Comparison of ENCODE assay signal across 1 cellular context in genomic region chr7:139359366-139360209, GRCh38.
TF ChIP-seq lines count a peak whose summit lies in the region.

Gene LUC7L2, plus strand, starts transcription at chr7:139359894. Its CDS starts 368 bp downstream, at chr7:139360262.

TF ChIP-seq in HepG2, 621 proteins besides CTCF, POLR2A, EP300 and RAD21 (continued from another document and continues in another):
- TF ChIP-seq, protein P1, sequence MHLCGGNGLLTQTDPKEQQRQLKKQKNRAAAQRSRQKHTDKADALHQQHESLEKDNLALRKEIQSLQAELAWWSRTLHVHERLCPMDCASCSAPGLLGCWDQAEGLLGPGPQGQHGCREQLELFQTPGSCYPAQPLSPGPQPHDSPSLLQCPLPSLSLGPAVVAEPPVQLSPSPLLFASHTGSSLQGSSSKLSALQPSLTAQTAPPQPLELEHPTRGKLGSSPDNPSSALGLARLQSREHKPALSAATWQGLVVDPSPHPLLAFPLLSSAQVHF (CRISPR knock-in tag; IDR thresholded peaks at IDR 0.05) = peak; percentile 93; the same call in 1 of the 2 replicates
- TF ChIP-seq ZNF264 (CRISPR knock-in tag; IDR thresholded peaks at IDR 0.05) (peak; percentile 83), PITX1 (CRISPR knock-in tag; IDR thresholded peaks at IDR 0.05) (peak; percentile 57), ZNF318 (CRISPR knock-in tag; IDR thresholded peaks at IDR 0.05) (no peak), ZNF747 (CRISPR knock-in tag; IDR thresholded peaks at IDR 0.05; ENCODE audit: borderline replicate concordance) (peak; percentile 38; the same call in 1 of the 2 replicates), ZNF501 (CRISPR knock-in tag; IDR thresholded peaks at IDR 0.05) (peak; percentile 86), ELF3 (CRISPR knock-in tag; IDR thresholded peaks at IDR 0.05) (peak; percentile 43; the same call in 1 of the 2 replicates), BCL6 (CRISPR knock-in tag; IDR thresholded peaks at IDR 0.05) (peak; percentile 53), ZNF644 (CRISPR knock-in tag; IDR thresholded peaks at IDR 0.05; ENCODE audit: low read depth) (no peak), ATF7-NPFF (CRISPR knock-in tag; IDR thresholded peaks at IDR 0.05; ENCODE audit: low read depth) (peak; percentile 73), TOE1 (CRISPR knock-in tag; IDR thresholded peaks at IDR 0.05) (0 out of 2 replicates have a peak, but pooled peaks have one; percentile 20), PBX2 (CRISPR knock-in tag; IDR thresholded peaks at IDR 0.05) (no peak), PBX3 (CRISPR knock-in tag; IDR thresholded peaks at IDR 0.05; ENCODE audit: borderline replicate concordance) (0 out of 2 replicates have a peak, but pooled peaks have one; percentile 38), ZNF766 (CRISPR knock-in tag; IDR thresholded peaks at IDR 0.05; ENCODE audit: borderline replicate concordance) (peak; percentile 86; the same call in 1 of the 2 replicates), ZNF331 (CRISPR knock-in tag; IDR thresholded peaks at IDR 0.05) (peak; percentile 33; the same call in 1 of the 2 replicates), ZNF138 (CRISPR knock-in tag; IDR thresholded peaks at IDR 0.05; ENCODE audit: low read depth) (peak; percentile 66; the same call in 1 of the 2 replicates), LRRFIP1 (CRISPR knock-in tag; conservative IDR thresholded peaks at IDR 0.05) (no peak), ZNF607 (CRISPR knock-in tag; IDR thresholded peaks at IDR 0.05; ENCODE audit: borderline replicate concordance) (peak; percentile 82; the same call in 1 of the 2 replicates)
- TF ChIP-seq, protein P2, sequence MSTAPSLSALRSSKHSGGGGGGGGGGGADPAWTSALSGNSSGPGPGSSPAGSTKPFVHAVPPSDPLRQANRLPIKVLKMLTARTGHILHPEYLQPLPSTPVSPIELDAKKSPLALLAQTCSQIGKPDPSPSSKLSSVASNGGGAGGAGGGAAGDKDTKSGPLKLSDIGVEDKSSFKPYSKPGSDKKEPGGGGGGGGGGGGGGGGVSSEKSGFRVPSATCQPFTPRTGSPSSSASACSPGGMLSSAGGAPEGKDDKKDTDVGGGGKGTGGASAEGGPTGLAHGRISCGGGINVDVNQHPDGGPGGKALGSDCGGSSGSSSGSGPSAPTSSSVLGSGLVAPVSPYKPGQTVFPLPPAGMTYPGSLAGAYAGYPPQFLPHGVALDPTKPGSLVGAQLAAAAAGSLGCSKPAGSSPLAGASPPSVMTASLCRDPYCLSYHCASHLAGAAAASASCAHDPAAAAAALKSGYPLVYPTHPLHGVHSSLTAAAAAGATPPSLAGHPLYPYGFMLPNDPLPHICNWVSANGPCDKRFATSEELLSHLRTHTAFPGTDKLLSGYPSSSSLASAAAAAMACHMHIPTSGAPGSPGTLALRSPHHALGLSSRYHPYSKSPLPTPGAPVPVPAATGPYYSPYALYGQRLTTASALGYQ (CRISPR knock-in tag; IDR thresholded peaks at IDR 0.05) = peak; percentile 62; the same call in 1 of the 2 replicates
- TF ChIP-seq, protein P3, sequence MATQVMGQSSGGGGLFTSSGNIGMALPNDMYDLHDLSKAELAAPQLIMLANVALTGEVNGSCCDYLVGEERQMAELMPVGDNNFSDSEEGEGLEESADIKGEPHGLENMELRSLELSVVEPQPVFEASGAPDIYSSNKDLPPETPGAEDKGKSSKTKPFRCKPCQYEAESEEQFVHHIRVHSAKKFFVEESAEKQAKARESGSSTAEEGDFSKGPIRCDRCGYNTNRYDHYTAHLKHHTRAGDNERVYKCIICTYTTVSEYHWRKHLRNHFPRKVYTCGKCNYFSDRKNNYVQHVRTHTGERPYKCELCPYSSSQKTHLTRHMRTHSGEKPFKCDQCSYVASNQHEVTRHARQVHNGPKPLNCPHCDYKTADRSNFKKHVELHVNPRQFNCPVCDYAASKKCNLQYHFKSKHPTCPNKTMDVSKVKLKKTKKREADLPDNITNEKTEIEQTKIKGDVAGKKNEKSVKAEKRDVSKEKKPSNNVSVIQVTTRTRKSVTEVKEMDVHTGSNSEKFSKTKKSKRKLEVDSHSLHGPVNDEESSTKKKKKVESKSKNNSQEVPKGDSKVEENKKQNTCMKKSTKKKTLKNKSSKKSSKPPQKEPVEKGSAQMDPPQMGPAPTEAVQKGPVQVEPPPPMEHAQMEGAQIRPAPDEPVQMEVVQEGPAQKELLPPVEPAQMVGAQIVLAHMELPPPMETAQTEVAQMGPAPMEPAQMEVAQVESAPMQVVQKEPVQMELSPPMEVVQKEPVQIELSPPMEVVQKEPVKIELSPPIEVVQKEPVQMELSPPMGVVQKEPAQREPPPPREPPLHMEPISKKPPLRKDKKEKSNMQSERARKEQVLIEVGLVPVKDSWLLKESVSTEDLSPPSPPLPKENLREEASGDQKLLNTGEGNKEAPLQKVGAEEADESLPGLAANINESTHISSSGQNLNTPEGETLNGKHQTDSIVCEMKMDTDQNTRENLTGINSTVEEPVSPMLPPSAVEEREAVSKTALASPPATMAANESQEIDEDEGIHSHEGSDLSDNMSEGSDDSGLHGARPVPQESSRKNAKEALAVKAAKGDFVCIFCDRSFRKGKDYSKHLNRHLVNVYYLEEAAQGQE (IDR thresholded peaks at IDR 0.05; ENCODE audit: borderline replicate concordance in 1 of 2, low read depth in 1 of 2, low read length in 2 of 2) = peak in 1 of 2 experiments; percentile 48; a peak in 1 of 4 replicates
- TF ChIP-seq, protein P4, sequence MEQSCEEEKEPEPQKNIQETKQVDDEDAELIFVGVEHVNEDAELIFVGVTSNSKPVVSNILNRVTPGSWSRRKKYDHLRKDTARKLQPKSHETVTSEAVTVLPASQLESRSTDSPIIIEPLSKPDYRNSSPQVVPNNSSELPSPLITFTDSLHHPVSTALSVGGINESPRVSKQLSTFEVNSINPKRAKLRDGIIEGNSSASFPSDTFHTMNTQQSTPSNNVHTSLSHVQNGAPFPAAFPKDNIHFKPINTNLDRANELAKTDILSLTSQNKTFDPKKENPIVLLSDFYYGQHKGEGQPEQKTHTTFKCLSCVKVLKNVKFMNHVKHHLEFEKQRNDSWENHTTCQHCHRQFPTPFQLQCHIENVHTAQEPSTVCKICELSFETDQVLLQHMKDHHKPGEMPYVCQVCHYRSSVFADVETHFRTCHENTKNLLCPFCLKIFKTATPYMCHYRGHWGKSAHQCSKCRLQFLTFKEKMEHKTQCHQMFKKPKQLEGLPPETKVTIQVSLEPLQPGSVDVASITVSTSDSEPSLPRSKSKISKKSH (CRISPR knock-in tag; IDR thresholded peaks at IDR 0.05; ENCODE audit: borderline replicate concordance) = peak; percentile 15; the same call in 1 of the 2 replicates
- TF ChIP-seq, protein P5, sequence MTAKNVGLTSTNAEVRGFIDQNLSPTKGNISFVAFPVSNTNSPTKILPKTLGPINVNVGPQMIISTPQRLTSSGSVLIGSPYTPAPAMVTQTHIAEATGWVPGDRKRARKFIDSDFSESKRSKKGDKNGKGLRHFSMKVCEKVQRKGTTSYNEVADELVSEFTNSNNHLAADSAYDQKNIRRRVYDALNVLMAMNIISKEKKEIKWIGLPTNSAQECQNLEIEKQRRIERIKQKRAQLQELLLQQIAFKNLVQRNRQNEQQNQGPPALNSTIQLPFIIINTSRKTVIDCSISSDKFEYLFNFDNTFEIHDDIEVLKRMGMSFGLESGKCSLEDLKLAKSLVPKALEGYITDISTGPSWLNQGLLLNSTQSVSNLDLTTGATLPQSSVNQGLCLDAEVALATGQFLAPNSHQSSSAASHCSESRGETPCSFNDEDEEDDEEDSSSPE (CRISPR knock-in tag; IDR thresholded peaks at IDR 0.05) = peak; percentile 93
